ENCODE assay signal across 8 cellular contexts in the genomic region with DNA sequence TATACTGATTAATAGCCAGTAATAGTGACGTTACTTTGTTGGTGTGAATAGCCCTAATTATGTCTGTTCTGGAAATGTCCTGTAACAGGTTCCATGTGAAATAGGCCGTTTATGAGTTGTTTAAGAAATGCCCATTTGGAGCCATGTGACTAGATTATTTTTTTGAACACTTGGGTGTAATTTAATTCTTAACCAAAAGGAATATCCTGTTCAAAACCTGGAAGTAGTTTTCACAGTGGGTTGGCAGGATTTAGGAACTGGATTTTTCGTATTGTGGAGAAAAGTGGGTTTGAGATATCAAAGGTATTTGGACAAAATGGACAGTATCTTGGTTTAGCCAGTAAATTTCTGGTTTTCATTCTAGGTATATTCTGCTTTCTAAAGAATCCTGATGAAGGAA. TPM values are rescaled to one million over a fixed set of nuclear protein-coding genes. Genes with fewer than 3 reads are reported as not detected.
DNase-seq lines count a peak whose midpoint lies in the region; ATAC-seq and TF ChIP-seq lines count a peak whose summit lies in the region.
"Had no signal": no experiment of that assay in that cellular context is flagged by ENCODE, and none has a peak within 500 bp of the region (broad histone marks: within the 10 kb centered on the region; RNA-seq: fewer than 3 reads in every experiment).

No MANE protein-coding gene starts in this region.

- H3K27ac Mint-ChIP-seq in HFFc6 (peak overlapping the region; percentile 99), activated B cell treated with CpG ODN at 0.5 μM for 24 hours (peak overlapping the region; percentile 98)
- H3K27ac Mint-ChIP-seq in stimulated activated effector memory CD8-positive, alpha-beta T cell treated with anti-CD3 and anti-CD28 coated beads, Interleukin-12 subunit alpha, Interleukin-12 subunit beta, amount 100 ng/mL, for 72 hours = peak overlapping the region; percentile 99

- POLR2A ChIA-PET in activated B cell treated with CpG ODN at 0.5 μM for 24 hours (lab: Charles Lee) = interaction anchor here (1.8 kb wide), 3 partner anchors 12 to 642 kb away, joined by 9 to 12 read pairs (median 11); a partner anchor contains a TSS

- intact Hi-C loops in activated B cell treated with CpG ODN at 0.5 μM for 24 hours (cut with micrococcal nuclease) = loop anchor here (2.0 to 5.0 kb wide), 5 partner anchors 376 to 1687 kb away; a partner anchor contains a TSS

- H3K27me3 Mint-ChIP-seq in HFFc6 (ENCODE audit: insufficient read depth) (peaks cover 2% of the 10 kb centered on the region; the same call in 1 of the 2 replicates), activated B cell treated with CpG ODN at 0.5 μM for 24 hours (no peaks in the 10 kb centered on the region)

- H3K9ac ChIP-seq in iPS-15b (ENCODE audit: low read depth, low read length) = peak overlapping the region; percentile 38

- ATAC-seq in activated B cell treated with CpG ODN at 0.5 μM for 24 hours (ENCODE audit: low read depth) = no peak
- ATAC-seq in stimulated activated effector memory CD8-positive, alpha-beta T cell treated with anti-CD3 and anti-CD28 coated beads, Interleukin-12 subunit alpha, Interleukin-12 subunit beta, amount 100 ng/mL, for 72 hours = no peak

- no peaks in the 10 kb centered on the region for H3K9me3 ChIP-seq in iPS-15b (ENCODE audit: control insufficient read depth, insufficient read depth, low read length)

- peaks cover 10% of the 10 kb centered on the region for H3K9me3 Mint-ChIP-seq in HFFc6
- H3K9me3 Mint-ChIP-seq in activated B cell treated with CpG ODN at 0.5 μM for 24 hours = peaks cover 13% of the 10 kb centered on the region
- H3K9me3 Mint-ChIP-seq in stimulated activated effector memory CD8-positive, alpha-beta T cell treated with anti-CD3 and anti-CD28 coated beads, Interleukin-12 subunit alpha, Interleukin-12 subunit beta, amount 100 ng/mL, for 72 hours = peaks cover 8% of the 10 kb centered on the region

- TF ChIP-seq CTCF in HFFc6 (IDR thresholded peaks at IDR 0.05) (no peak), activated B cell treated with CpG ODN at 0.5 μM for 24 hours (IDR thresholded peaks at IDR 0.05) (no peak)

- CTCF ChIA-PET in activated B cell treated with CpG ODN at 0.5 μM for 24 hours (lab: Charles Lee) = no interaction called here

- peaks cover 36% of the 10 kb centered on the region for H3K4me1 Mint-ChIP-seq in HFFc6 (ENCODE audit: low read depth)
- peaks cover 39% of the 10 kb centered on the region for H3K4me1 Mint-ChIP-seq in activated B cell treated with CpG ODN at 0.5 μM for 24 hours
- H3K4me1 Mint-ChIP-seq in stimulated activated effector memory CD8-positive, alpha-beta T cell treated with anti-CD3 and anti-CD28 coated beads, Interleukin-12 subunit alpha, Interleukin-12 subunit beta, amount 100 ng/mL, for 72 hours = peaks cover 40% of the 10 kb centered on the region

- DNase-seq in HFFc6 = no peak
- no peak for DNase-seq in activated B cell treated with CpG ODN at 0.5 μM for 24 hours
- DNase-seq in stimulated activated effector memory CD8-positive, alpha-beta T cell treated with anti-CD3 and anti-CD28 coated beads, Interleukin-12 subunit alpha, Interleukin-12 subunit beta, amount 100 ng/mL, for 72 hours (ENCODE audit: low spot score in 2 of 2) = no peak
- DNase-seq in NCI-H1436 (lab: John Stamatoyannopoulos, UW) = no peak
- no peak for DNase-seq in NCI-H2227 treated with DMSO at 0.1 percent for 48 hours (lab: John Stamatoyannopoulos, UW)
- no peak for DNase-seq in caudate nucleus (lab: John Stamatoyannopoulos, UW)
- DNase-seq: cortex of kidney had no signal

- no peaks in the 10 kb centered on the region for H3K36me3 ChIP-seq in iPS-15b (ENCODE audit: control insufficient read depth, insufficient read depth, low read length)

- peaks cover 3% of the 10 kb centered on the region for H3K4me1 ChIP-seq in iPS-15b (ENCODE audit: control insufficient read depth, insufficient read depth, low read length)

- no peak overlapping the region for H3K27ac ChIP-seq in caudate nucleus (ENCODE audit: low read depth, low read length)

- peak overlapping the region; percentile 83 for H3K4me3 ChIP-seq in iPS-15b (ENCODE audit: low read depth, low read length)

- no peaks in the 10 kb centered on the region for H3K27me3 ChIP-seq in iPS-15b (ENCODE audit: control insufficient read depth, insufficient read depth, low read length)

- peaks cover 44% of the 10 kb centered on the region for H3K36me3 Mint-ChIP-seq in HFFc6 (ENCODE audit: low read depth)
- H3K36me3 Mint-ChIP-seq in activated B cell treated with CpG ODN at 0.5 μM for 24 hours (ENCODE audit: low read depth) = peaks cover 53% of the 10 kb centered on the region
- H3K36me3 Mint-ChIP-seq in stimulated activated effector memory CD8-positive, alpha-beta T cell treated with anti-CD3 and anti-CD28 coated beads, Interleukin-12 subunit alpha, Interleukin-12 subunit beta, amount 100 ng/mL, for 72 hours = peaks cover 53% of the 10 kb centered on the region

- H3K4me3 Mint-ChIP-seq in HFFc6 (peak overlapping the region; percentile 94), activated B cell treated with CpG ODN at 0.5 μM for 24 hours (peak overlapping the region; percentile 99)
- peak overlapping the region; percentile 95 for H3K4me3 Mint-ChIP-seq in stimulated activated effector memory CD8-positive, alpha-beta T cell treated with anti-CD3 and anti-CD28 coated beads, Interleukin-12 subunit alpha, Interleukin-12 subunit beta, amount 100 ng/mL, for 72 hours

RNA-seq across cellular contexts. Expression of a gene that starts 1.3 kb away (rescaled TPM):
- total RNA-seq in HFFc6 (2021; fragmentation: NEBNext Ultra II Directional; extraction: Animal tissue kit (Norgen Biotek cat#: 25700)) = 10 to 100 TPM; 46.4 to 57.1 (median 48.2) TPM
- total RNA-seq in activated B cell treated with CpG ODN at 0.5 μM for 24 hours = 110 and 123 TPM in 2 replicates
